In genomic region chr10:18658992-18659783, GRCh38 we compare ENCODE assay signal across 8 cellular contexts. TPM values are rescaled to one million over a fixed set of nuclear protein-coding genes. Genes with fewer than 3 reads are reported as not detected.
DNase-seq lines count a peak whose midpoint lies in the region; ATAC-seq and FAIRE-seq lines count a peak whose summit lies in the region.

A gene with protein sequence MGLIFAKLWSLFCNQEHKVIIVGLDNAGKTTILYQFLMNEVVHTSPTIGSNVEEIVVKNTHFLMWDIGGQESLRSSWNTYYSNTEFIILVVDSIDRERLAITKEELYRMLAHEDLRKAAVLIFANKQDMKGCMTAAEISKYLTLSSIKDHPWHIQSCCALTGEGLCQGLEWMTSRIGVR (plus strand): TSS chr10:18659431. CDS start chr10:18659638, 207 bp downstream.

- H3K9me3 Mint-ChIP-seq in naive B cell: no peaks in the 10 kb centered on the region
- no peaks in the 10 kb centered on the region for H3K9me3 Mint-ChIP-seq in stimulated activated memory B cell treated with anti-CD40 and anti-IgM and Interleukin-4, amounts not matched to agents 10 μg/mL and 1 μg/mL and 100 μg/mL, for 72 hours

- H3K27me3 Mint-ChIP-seq in naive B cell: no peaks in the 10 kb centered on the region
- no peaks in the 10 kb centered on the region for H3K27me3 Mint-ChIP-seq in stimulated activated memory B cell treated with anti-CD40 and anti-IgM and Interleukin-4, amounts not matched to agents 10 μg/mL and 1 μg/mL and 100 μg/mL, for 72 hours

- peak within 1 kb of the TSS; percentile 91 for H3K27ac ChIP-seq in KOPT-K1 (ENCODE audit: low read depth, low read length, poor library complexity, severe bottlenecking)

- FAIRE-seq in RCC 7860 (lab: Jason Lieb, UNC): peak; percentile 86

- peaks cover 23 to 58% (median 39%) of the 10 kb centered on the region in 3 donors for H3K4me1 Mint-ChIP-seq in naive B cell
- peaks cover 37% of the 10 kb centered on the region for H3K4me1 Mint-ChIP-seq in stimulated activated memory B cell treated with anti-CD40 and anti-IgM and Interleukin-4, amounts not matched to agents 10 μg/mL and 1 μg/mL and 100 μg/mL, for 72 hours

- DNase-seq in DMS79 treated with DMSO at 0.1 percent for 48 hours (lab: John Stamatoyannopoulos, UW): peak; percentile 68
- peak; percentile 92 for DNase-seq in RCC 7860 (ENCODE audit: low spot score)
- peak; percentile 92 to 93 for DNase-seq in activated T-helper 1 cell treated with anti-CD3 and anti-CD28 coated beads, Interleukin-2, amount 50 U/mL, for 16 hours (ENCODE audit: low read depth in 1 of 2, low spot score in 1 of 2)
- peak; percentile 99 for DNase-seq in fibroblast of gingiva (ENCODE audit: low read depth)
- peak; percentile 96 for DNase-seq in naive B cell

- no peaks in the 10 kb centered on the region for H3K9me3 ChIP-seq in KOPT-K1 (ENCODE audit: insufficient read depth, low read length, poor library complexity, severe bottlenecking)

- peaks cover 2 to 3% of the 10 kb centered on the region in 2 donors for H3K36me3 Mint-ChIP-seq in naive B cell
- peaks cover 5% of the 10 kb centered on the region for H3K36me3 Mint-ChIP-seq in stimulated activated memory B cell treated with anti-CD40 and anti-IgM and Interleukin-4, amounts not matched to agents 10 μg/mL and 1 μg/mL and 100 μg/mL, for 72 hours

- peak; percentile 82 for ATAC-seq in GM21786 (IDR thresholded peaks at IDR 0.05; ENCODE audit: unreplicated experiment)
- ATAC-seq in naive B cell (ENCODE audit: low read depth in 2 of 2): peak; percentile 85 to 87
- ATAC-seq in stimulated activated memory B cell treated with anti-CD40 and anti-IgM and Interleukin-4, amounts not matched to agents 10 μg/mL and 1 μg/mL and 100 μg/mL, for 72 hours: peak; percentile 99

- peak within 1 kb of the TSS; percentile 98 to 100 (median 99) for H3K27ac Mint-ChIP-seq in naive B cell
- H3K27ac Mint-ChIP-seq in stimulated activated memory B cell treated with anti-CD40 and anti-IgM and Interleukin-4, amounts not matched to agents 10 μg/mL and 1 μg/mL and 100 μg/mL, for 72 hours: peak within 1 kb of the TSS; percentile 86

- peaks cover 4% of the 10 kb centered on the region for H3K36me3 ChIP-seq in KOPT-K1 (ENCODE audit: insufficient read depth, low read length)

- peak within 1 kb of the TSS; percentile 96 to 100 (median 98) for H3K4me3 Mint-ChIP-seq in naive B cell
- peak within 1 kb of the TSS; percentile 97 for H3K4me3 Mint-ChIP-seq in stimulated activated memory B cell treated with anti-CD40 and anti-IgM and Interleukin-4, amounts not matched to agents 10 μg/mL and 1 μg/mL and 100 μg/mL, for 72 hours

RNA-seq across cellular contexts. Expression of the gene that starts here (rescaled TPM):
- 1 to 10 TPM; 1.7 to 4.2 (median 2.1) TPM for polyA plus RNA-seq in naive B cell (ENCODE audit: low read depth in 6 of 6)

Comparison
In these comparisons a context has a peak if more than half of its experiments do, and no peak if none do; other contexts are left out.
1. Peak in every context shown above with its lines: DNase-seq, ATAC-seq and H3K27ac ChIP-seq.